Comparison of ENCODE assay signal across 8 cellular contexts in genomic region chr12:26937863-26938659, GRCh38. TPM values are rescaled to one million over a fixed set of nuclear protein-coding genes. Genes with fewer than 3 reads are reported as not detected.
A peak's percentile ranks its signal among the peaks of the same experiment; 100 is the strongest.
DNase-seq lines count a peak whose midpoint lies in the region; ATAC-seq and TF ChIP-seq lines count a peak whose summit lies in the region.

Gene FGFR1OP2, plus strand, starts transcription at chr12:26938470. Its CDS starts 15,689 bp downstream, at chr12:26954159.
Gene INTS13, minus strand, starts transcription at chr12:26937981. Its CDS starts 1,178 bp downstream, at chr12:26936803.

- H3K9me3 Mint-ChIP-seq in activated T-helper 2 cell treated with anti-CD3 and anti-CD28 coated beads, Interferon-gamma antibody, Interleukin-2, Interleukin-4, amounts not matched to agents 10 μg/mL and 5 μg/mL and 100 μg/mL, durations not matched to agents 14 hours and 24 hours and 36 hours: no peaks in the 10 kb centered on the region
- no peaks in the 10 kb centered on the region for H3K9me3 Mint-ChIP-seq in natural killer cell

- intact Hi-C loops in activated T-helper 2 cell treated with anti-CD3 and anti-CD28 coated beads, Interferon-gamma antibody, Interleukin-2, Interleukin-4, amounts not matched to agents 10 μg/mL and 5 μg/mL and 100 μg/mL, durations not matched to agents 14 hours and 24 hours and 36 hours (cut with micrococcal nuclease): loop anchor here (1.0 to 10.0 kb wide), 10 partner anchors 27 to 772 kb away; partner anchors contain the start of genes ITPR2, MRPS35, STK38L and TM7SF3
- intact Hi-C loops in natural killer cell (cut with micrococcal nuclease): loop anchor here (1.0 kb wide), 3 partner anchors 76 to 306 kb away; partner anchors contain the start of genes STK38L and TM7SF3

- H3K36me3 ChIP-seq in RWPE2 (ENCODE audit: low read depth): peaks cover 16% of the 10 kb centered on the region

- H3K4me3 Mint-ChIP-seq in activated T-helper 2 cell treated with anti-CD3 and anti-CD28 coated beads, Interferon-gamma antibody, Interleukin-2, Interleukin-4, amounts not matched to agents 10 μg/mL and 5 μg/mL and 100 μg/mL, durations not matched to agents 14 hours and 24 hours and 36 hours (ENCODE audit: low read depth): peak within 1 kb of the TSS; percentile 94
- peak within 1 kb of the TSS; percentile 96 for H3K4me3 Mint-ChIP-seq in natural killer cell

- H3K27me3 Mint-ChIP-seq in activated T-helper 2 cell treated with anti-CD3 and anti-CD28 coated beads, Interferon-gamma antibody, Interleukin-2, Interleukin-4, amounts not matched to agents 10 μg/mL and 5 μg/mL and 100 μg/mL, durations not matched to agents 14 hours and 24 hours and 36 hours (ENCODE audit: low read depth): no peaks in the 10 kb centered on the region
- H3K27me3 Mint-ChIP-seq in natural killer cell (ENCODE audit: low read depth in 2 of 2): no peaks in the 10 kb centered on the region

- ATAC-seq in RWPE2 (ENCODE audit: low read depth) (peak; percentile 90), natural killer cell (peak; percentile 90 to 97 (median 93))

- H3K27me3 ChIP-seq in RWPE2 (ENCODE audit: insufficient read depth, poor library complexity, severe bottlenecking): no peaks in the 10 kb centered on the region

- no peak for TF ChIP-seq CTCF in RWPE2 (IDR thresholded peaks at IDR 0.05; ENCODE audit: poor library complexity, severe bottlenecking)
- no peak for TF ChIP-seq CTCF in fibroblast of mammary gland (conservative IDR thresholded peaks at IDR 0.05; ENCODE audit: control insufficient read depth, insufficient read depth, low read depth, low read length)
- TF ChIP-seq CTCF in natural killer cell (IDR thresholded peaks at IDR 0.05): no peak

- H3K4me3 ChIP-seq in RWPE2 (ENCODE audit: severe bottlenecking) (peak within 1 kb of the TSS; percentile 71), fibroblast of mammary gland (ENCODE audit: control insufficient read depth, low read depth, low read length) (peak within 1 kb of the TSS; percentile 94)

- H3K4me1 Mint-ChIP-seq in activated T-helper 2 cell treated with anti-CD3 and anti-CD28 coated beads, Interferon-gamma antibody, Interleukin-2, Interleukin-4, amounts not matched to agents 10 μg/mL and 5 μg/mL and 100 μg/mL, durations not matched to agents 14 hours and 24 hours and 36 hours (ENCODE audit: low read depth): peaks cover 62% of the 10 kb centered on the region
- peaks cover 79 to 82% of the 10 kb centered on the region in 2 donors for H3K4me1 Mint-ChIP-seq in natural killer cell

- peak within 1 kb of the TSS; percentile 72 for H3K27ac ChIP-seq in RWPE2 (ENCODE audit: poor library complexity, severe bottlenecking)

- H3K27ac Mint-ChIP-seq in activated T-helper 2 cell treated with anti-CD3 and anti-CD28 coated beads, Interferon-gamma antibody, Interleukin-2, Interleukin-4, amounts not matched to agents 10 μg/mL and 5 μg/mL and 100 μg/mL, durations not matched to agents 14 hours and 24 hours and 36 hours: peak within 1 kb of the TSS; percentile 94
- peak within 1 kb of the TSS; percentile 93 to 94 for H3K27ac Mint-ChIP-seq in natural killer cell

- DNase-seq in EH (ENCODE audit: low read depth): peak; percentile 99
- peak; percentile 96 for DNase-seq in H4 (ENCODE audit: low spot score)
- peak; percentile 100 for DNase-seq in LoVo (ENCODE audit: low spot score)
- DNase-seq in RWPE2 (ENCODE audit: low spot score): peak; percentile 92
- peak; percentile 96 for DNase-seq in activated T-helper 2 cell treated with anti-CD3 and anti-CD28 coated beads, Interferon-gamma antibody, Interleukin-2, Interleukin-4, amounts not matched to agents 10 μg/mL and 5 μg/mL and 100 μg/mL, durations not matched to agents 14 hours and 24 hours and 36 hours (ENCODE audit: low spot score)
- peak; percentile 98 for DNase-seq in fibroblast of mammary gland (ENCODE audit: low read depth)
- peak; percentile 92 for DNase-seq in natural killer cell
- peak; percentile 96 for DNase-seq in stimulated activated naive CD4-positive, alpha-beta T cell treated with Interleukin-2 at 50 U/mL for 16 hours (lab: John Stamatoyannopoulos, UW)

- H3K4me1 ChIP-seq in RWPE2 (ENCODE audit: insufficient read depth, poor library complexity, severe bottlenecking): peaks cover 7% of the 10 kb centered on the region

- H3K9me3 ChIP-seq in RWPE2 (ENCODE audit: severe bottlenecking): no peaks in the 10 kb centered on the region

- peaks cover 31% of the 10 kb centered on the region for H3K36me3 Mint-ChIP-seq in activated T-helper 2 cell treated with anti-CD3 and anti-CD28 coated beads, Interferon-gamma antibody, Interleukin-2, Interleukin-4, amounts not matched to agents 10 μg/mL and 5 μg/mL and 100 μg/mL, durations not matched to agents 14 hours and 24 hours and 36 hours (ENCODE audit: low read depth)
- no peaks in the 10 kb centered on the region for H3K36me3 Mint-ChIP-seq in natural killer cell

RNA-seq across cellular contexts. Expression of gene FGFR1OP2, which starts in this region (rescaled TPM):
- 23.4 and 31.3 TPM in 2 replicates for total RNA-seq in H4 (2014; rRNA removed; shearing (Covaris generic))
- total RNA-seq in activated T-helper 2 cell treated with anti-CD3 and anti-CD28 coated beads, Interferon-gamma antibody, Interleukin-2, Interleukin-4, amounts not matched to agents 10 μg/mL and 5 μg/mL and 100 μg/mL, durations not matched to agents 14 hours and 24 hours and 36 hours: 48.4 and 49.0 TPM in 2 replicates
- 10 to 100 TPM; 43.3 to 59.9 (median 45.3) TPM for total RNA-seq in natural killer cell

RNA-seq across cellular contexts. Expression of gene INTS13, which starts in this region (rescaled TPM):
- total RNA-seq in H4 (2014; rRNA removed; shearing (Covaris generic)): 39.7 and 44.9 TPM in 2 replicates
- 54.4 and 65.7 TPM in 2 replicates for total RNA-seq in activated T-helper 2 cell treated with anti-CD3 and anti-CD28 coated beads, Interferon-gamma antibody, Interleukin-2, Interleukin-4, amounts not matched to agents 10 μg/mL and 5 μg/mL and 100 μg/mL, durations not matched to agents 14 hours and 24 hours and 36 hours
- 10 to 100 TPM; 17.5 to 20.8 (median 19.8) TPM for total RNA-seq in natural killer cell

Comparison
In these comparisons a context has a peak if more than half of its experiments do, and no peak if none do; other contexts are left out.
1. Peak in every context shown above with its lines: DNase-seq, ATAC-seq, H3K4me3 ChIP-seq and H3K27ac ChIP-seq.